In genomic region chr11:130103296-130103814, GRCh38 we compare ENCODE assay signal across 9 cellular contexts. TPM values are rescaled to one million over a fixed set of nuclear protein-coding genes. Genes with fewer than 3 reads are reported as not detected.
A peak's percentile ranks its signal among the peaks of the same experiment; 100 is the strongest.
DNase-seq lines count a peak whose midpoint lies in the region; ATAC-seq, FAIRE-seq and TF ChIP-seq lines count a peak whose summit lies in the region.
"Had no signal": no experiment of that assay in that cellular context is flagged by ENCODE, and none has a peak within 500 bp of the region (broad histone marks: within the 10 kb centered on the region; RNA-seq: fewer than 3 reads in every experiment).

No MANE protein-coding gene starts in this region.

- TF ChIP-seq POLR2A in endothelial cell of umbilical vein (IDR thresholded peaks at IDR 0.05; ENCODE audit: low read depth, low read length): no peak

- no peaks in the 10 kb centered on the region for H3F3A ChIP-seq in neural progenitor cell (ENCODE audit: low read depth)

- DNase-seq in DMS114 treated with DMSO at 0.1 percent for 48 hours (lab: John Stamatoyannopoulos, UW; ENCODE audit: unreplicated experiment): peak; percentile 73
- peak; percentile 28 for DNase-seq in NOMO-1 treated with dmso at 0.1 percent for 144 hours (lab: John Stamatoyannopoulos, UW; ENCODE audit: unreplicated experiment)
- peak; percentile 75 for DNase-seq in endothelial cell of umbilical vein (ENCODE audit: low read depth, low spot score)
- DNase-seq in nephron progenitor cell: no peak
- no peak for DNase-seq in naive thymus-derived CD8-positive, alpha-beta T cell
- no peak for DNase-seq in neural progenitor cell (ENCODE audit: low spot score)
- DNase-seq in stimulated activated CD4-positive, alpha-beta T cell treated with anti-CD3 and anti-CD28 coated beads, Interleukin-2, amount 100 ng/mL, for 24 hours: no peak
- no peak for DNase-seq in activated CD4-positive, alpha-beta memory T cell treated with anti-CD3 and anti-CD28 coated beads for 36 hours
- DNase-seq: NCI-H1105 treated with DMSO at 0.1 percent for 48 hours had no signal

- peaks cover 87% of the 10 kb centered on the region for H3K79me2 ChIP-seq in endothelial cell of umbilical vein (ENCODE audit: control insufficient read depth, insufficient read depth, low read length)
- peaks cover 91% of the 10 kb centered on the region for H3K79me2 ChIP-seq in neural progenitor cell (ENCODE audit: low read depth)

- no peak overlapping the region for H3K9ac ChIP-seq in endothelial cell of umbilical vein (replicated peaks; ENCODE audit: extremely low read depth, insufficient read depth, low read length)
- H3K9ac ChIP-seq in neural progenitor cell: no peak overlapping the region

- peaks cover 29% of the 10 kb centered on the region for H3K4me1 Mint-ChIP-seq in nephron progenitor cell
- H3K4me1 Mint-ChIP-seq in naive thymus-derived CD8-positive, alpha-beta T cell: peaks cover 0 to 39% (median 4%) of the 10 kb centered on the region in 4 donors
- H3K4me1 Mint-ChIP-seq in neural progenitor cell: peaks cover 4% of the 10 kb centered on the region
- H3K4me1 Mint-ChIP-seq in activated CD4-positive, alpha-beta memory T cell treated with anti-CD3 and anti-CD28 coated beads for 36 hours (ENCODE audit: low read depth): no peaks in the 10 kb centered on the region

- H3K27ac ChIP-seq in endothelial cell of umbilical vein (ENCODE audit: insufficient read depth, low read depth, low read length) (peak overlapping the region; percentile 23), neural progenitor cell (no peak overlapping the region)

- dilution Hi-C loops in endothelial cell of umbilical vein (cut with MboI; ENCODE audit: extremely low pct_ligation_motif_present, low sequenced_read_pairs): no loop called here

- H3K4me3 Mint-ChIP-seq in nephron progenitor cell (no peak overlapping the region), neural progenitor cell (no peak overlapping the region)
- H3K4me3 Mint-ChIP-seq in naive thymus-derived CD8-positive, alpha-beta T cell: no peak overlapping the region
- H3K4me3 Mint-ChIP-seq in activated CD4-positive, alpha-beta memory T cell treated with anti-CD3 and anti-CD28 coated beads for 36 hours: no peak overlapping the region

- H3K36me3 ChIP-seq in endothelial cell of umbilical vein (ENCODE audit: control insufficient read depth in 2 of 2, extremely low read depth in 1 of 2, insufficient read depth in 2 of 2, low read length in 2 of 2) (no peaks in the 10 kb centered on the region), neural progenitor cell (peaks cover 3% of the 10 kb centered on the region)

- CTCF ChIA-PET in endothelial cell of umbilical vein (lab: Charles Lee): interaction anchor here (0.7 to 2.6 kb wide), 7 partner anchors 11 to 123 kb away, joined by 3 to 10 read pairs (median 4); no protein-coding TSS in a partner anchor
- CTCF ChIA-PET in activated CD4-positive, alpha-beta memory T cell treated with anti-CD3 and anti-CD28 coated beads for 36 hours (lab: Charles Lee): no interaction called here

- H3K9me1 ChIP-seq in endothelial cell of umbilical vein (replicated peaks; ENCODE audit: control insufficient read depth, extremely low read depth, insufficient read depth, low read length): no peaks in the 10 kb centered on the region

- H3K4me2 ChIP-seq in endothelial cell of umbilical vein (ENCODE audit: insufficient read depth, low read length): peak overlapping the region; percentile 23
- H3K4me2 ChIP-seq in neural progenitor cell: no peak overlapping the region

- H3K4me3 ChIP-seq in endothelial cell of umbilical vein (replicated peaks in 1 of 3; ENCODE audit: insufficient read depth in 1 of 3, low read depth in 1 of 3, low read length in 3 of 3) (no peak overlapping the region), neural progenitor cell (no peak overlapping the region)

- H3K9me3 ChIP-seq in endothelial cell of umbilical vein (replicated peaks; ENCODE audit: control insufficient read depth, insufficient read depth, low read length): no peaks in the 10 kb centered on the region
- H3K9me3 ChIP-seq in neural progenitor cell (ENCODE audit: low read depth): no peaks in the 10 kb centered on the region

- no peak for TF ChIP-seq CTCF in endothelial cell of umbilical vein (IDR thresholded peaks at IDR 0.05; ENCODE audit: extremely low read depth in 1 of 2, insufficient read depth in 1 of 2, low read depth in 1 of 2, low read length in 2 of 2)
- no peak for TF ChIP-seq CTCF in nephron progenitor cell (IDR thresholded peaks at IDR 0.05)
- no peak for TF ChIP-seq CTCF in neural progenitor cell (IDR thresholded peaks at IDR 0.05)

- H3K27me3 ChIP-seq in endothelial cell of umbilical vein (ENCODE audit: control insufficient read depth in 2 of 2, insufficient read depth in 2 of 2, low read length in 2 of 2): no peaks in the 10 kb centered on the region
- no peaks in the 10 kb centered on the region for H3K27me3 ChIP-seq in neural progenitor cell

- ATAC-seq in naive thymus-derived CD8-positive, alpha-beta T cell: no peak

- H3K27me3 Mint-ChIP-seq in nephron progenitor cell (ENCODE audit: low read depth, poor library complexity) (no peaks in the 10 kb centered on the region), neural progenitor cell (ENCODE audit: insufficient read depth, low read depth) (peaks cover 7% of the 10 kb centered on the region)
- no peaks in the 10 kb centered on the region for H3K27me3 Mint-ChIP-seq in naive thymus-derived CD8-positive, alpha-beta T cell
- no peaks in the 10 kb centered on the region for H3K27me3 Mint-ChIP-seq in activated CD4-positive, alpha-beta memory T cell treated with anti-CD3 and anti-CD28 coated beads for 36 hours

- POLR2A ChIA-PET in endothelial cell of umbilical vein (lab: Charles Lee): interaction anchor here (0.6 kb wide), 1 partner anchor 32 kb away, joined by 3 read pairs; no protein-coding TSS in a partner anchor
- POLR2A ChIA-PET in naive thymus-derived CD8-positive, alpha-beta T cell (lab: Charles Lee): no interaction called here
- POLR2A ChIA-PET in activated CD4-positive, alpha-beta memory T cell treated with anti-CD3 and anti-CD28 coated beads for 36 hours (lab: Charles Lee): no interaction called here

- H3K27ac Mint-ChIP-seq in nephron progenitor cell (peak overlapping the region; percentile 62), neural progenitor cell (no peak overlapping the region)
- no peak overlapping the region for H3K27ac Mint-ChIP-seq in naive thymus-derived CD8-positive, alpha-beta T cell
- no peak overlapping the region for H3K27ac Mint-ChIP-seq in activated CD4-positive, alpha-beta memory T cell treated with anti-CD3 and anti-CD28 coated beads for 36 hours

- FAIRE-seq in endothelial cell of umbilical vein (lab: Jason Lieb, UNC): peak; percentile 55

- H4K20me1 ChIP-seq in endothelial cell of umbilical vein (replicated peaks; ENCODE audit: control insufficient read depth, extremely low read depth, insufficient read depth, low read length) (peaks cover 5% of the 10 kb centered on the region), neural progenitor cell (ENCODE audit: low read depth) (peaks cover 35% of the 10 kb centered on the region)

- H3K4me1 ChIP-seq in endothelial cell of umbilical vein (ENCODE audit: control insufficient read depth, extremely low read depth, insufficient read depth, low read length) (peaks cover 45% of the 10 kb centered on the region), neural progenitor cell (peaks cover 13% of the 10 kb centered on the region)

- H2AFZ ChIP-seq in endothelial cell of umbilical vein (ENCODE audit: low read depth, low read length) (no peak overlapping the region), neural progenitor cell (replicated peaks) (no peak overlapping the region)

- peaks cover 32% of the 10 kb centered on the region for H3K9me3 Mint-ChIP-seq in nephron progenitor cell
- peaks cover 0 to 2% (median 0%) of the 10 kb centered on the region in 9 donors for H3K9me3 Mint-ChIP-seq in naive thymus-derived CD8-positive, alpha-beta T cell
- H3K9me3 Mint-ChIP-seq in neural progenitor cell: peaks cover 39% of the 10 kb centered on the region
- no peaks in the 10 kb centered on the region for H3K9me3 Mint-ChIP-seq in activated CD4-positive, alpha-beta memory T cell treated with anti-CD3 and anti-CD28 coated beads for 36 hours

- intact Hi-C loops in endothelial cell of umbilical vein (cut with micrococcal nuclease): no loop called here
- intact Hi-C loops in activated CD4-positive, alpha-beta memory T cell treated with anti-CD3 and anti-CD28 coated beads for 36 hours (cut with micrococcal nuclease): no loop called here

- H3K36me3 Mint-ChIP-seq in nephron progenitor cell (ENCODE audit: low read depth): peaks cover 71% of the 10 kb centered on the region
- peaks cover 0 to 10% (median 4%) of the 10 kb centered on the region in 3 donors for H3K36me3 Mint-ChIP-seq in naive thymus-derived CD8-positive, alpha-beta T cell
- peaks cover 47% of the 10 kb centered on the region for H3K36me3 Mint-ChIP-seq in neural progenitor cell
- H3K36me3 Mint-ChIP-seq in activated CD4-positive, alpha-beta memory T cell treated with anti-CD3 and anti-CD28 coated beads for 36 hours: peaks cover 11% of the 10 kb centered on the region

- BruUV-seq in endothelial cell of umbilical vein (replicated peaks; lab: Mats Ljungman, UMichigan): no TSS peak

RNA-seq across cellular contexts. Expression of gene APLP2, which starts 33.7 kb away (rescaled TPM):
- 503 and 543 TPM in 2 replicates for total RNA-seq in endothelial cell of umbilical vein
- 433 and 493 TPM in 2 replicates for polyA plus RNA-seq in endothelial cell of umbilical vein
- polyA plus RNA-seq in endothelial cell of umbilical vein (2011; cell fraction: cytosol; rRNA removed): 441 and 461 TPM in 2 replicates
- 379 and 479 TPM in 2 replicates for polyA plus RNA-seq in endothelial cell of umbilical vein (2011; cell fraction: nucleus; rRNA removed)
- 1,126 and 1,231 TPM in 2 replicates for polyA plus RNA-seq in endothelial cell of umbilical vein (2012)
- polyA minus RNA-seq in endothelial cell of umbilical vein: 350 and 416 TPM in 2 replicates
- 23.5 TPM for polyA minus RNA-seq in endothelial cell of umbilical vein (2011; cell fraction: cytosol; rRNA and poly(A)+ RNA removed)
- 122 and 144 TPM in 2 replicates for polyA minus RNA-seq in endothelial cell of umbilical vein (2011; cell fraction: nucleus; rRNA and poly(A)+ RNA removed)
- 10 to 100 TPM; 49.1 to 54.4 TPM for total RNA-seq in naive thymus-derived CD8-positive, alpha-beta T cell
- 10 to 100 TPM; 26.2 to 35.1 (median 26.8) TPM for polyA plus RNA-seq in naive thymus-derived CD8-positive, alpha-beta T cell
- 448 and 455 TPM in 2 replicates for total RNA-seq in neural progenitor cell (ENCODE audit: low replicate concordance)
- 10 to 100 TPM; 49.2 to 53.4 TPM for total RNA-seq in activated CD4-positive, alpha-beta memory T cell treated with anti-CD3 and anti-CD28 coated beads for 36 hours

RNA-seq across cellular contexts. Expression of gene ST14, which starts 56.2 kb away (rescaled TPM):
- total RNA-seq in endothelial cell of umbilical vein (not detected in 2 replicates), neural progenitor cell (ENCODE audit: low replicate concordance) (1.4 and 2.4 TPM in 2 replicates)
- 0.08 TPM in 2 replicates for polyA plus RNA-seq in endothelial cell of umbilical vein
- 0.03 and 0.07 TPM in 2 replicates for polyA plus RNA-seq in endothelial cell of umbilical vein (2011; cell fraction: cytosol; rRNA removed)
- polyA plus RNA-seq in endothelial cell of umbilical vein (2011; cell fraction: nucleus; rRNA removed): not detected in 2 replicates
- polyA plus RNA-seq in endothelial cell of umbilical vein (2012): not detected in 2 replicates
- polyA minus RNA-seq in endothelial cell of umbilical vein: not detected in 2 replicates
- polyA minus RNA-seq in endothelial cell of umbilical vein (2011; cell fraction: cytosol; rRNA and poly(A)+ RNA removed): 1.4 TPM
- polyA minus RNA-seq in endothelial cell of umbilical vein (2011; cell fraction: nucleus; rRNA and poly(A)+ RNA removed): not detected in 2 replicates
- under 1 TPM; 0.74 to 0.94 TPM for total RNA-seq in naive thymus-derived CD8-positive, alpha-beta T cell
- not detected for polyA plus RNA-seq in naive thymus-derived CD8-positive, alpha-beta T cell
- not detected for total RNA-seq in activated CD4-positive, alpha-beta memory T cell treated with anti-CD3 and anti-CD28 coated beads for 36 hours

Comparison
In these comparisons a context has a peak if more than half of its experiments do, and no peak if none do; other contexts are left out.
1. DNase-seq: peak in DMS114 treated with DMSO at 0.1 percent for 48 hours (single experiment), NOMO-1 treated with dmso at 0.1 percent for 144 hours (single experiment) and endothelial cell of umbilical vein (single experiment); none in nephron progenitor cell (single experiment), naive thymus-derived CD8-positive, alpha-beta T cell (0 of 10), neural progenitor cell (single experiment), stimulated activated CD4-positive, alpha-beta T cell treated with anti-CD3 and anti-CD28 coated beads, Interleukin-2, amount 100 ng/mL, for 24 hours (0 of 2) and activated CD4-positive, alpha-beta memory T cell treated with anti-CD3 and anti-CD28 coated beads for 36 hours (single experiment).